8 cellular contexts compared by ENCODE assay signal in the genomic region with DNA sequence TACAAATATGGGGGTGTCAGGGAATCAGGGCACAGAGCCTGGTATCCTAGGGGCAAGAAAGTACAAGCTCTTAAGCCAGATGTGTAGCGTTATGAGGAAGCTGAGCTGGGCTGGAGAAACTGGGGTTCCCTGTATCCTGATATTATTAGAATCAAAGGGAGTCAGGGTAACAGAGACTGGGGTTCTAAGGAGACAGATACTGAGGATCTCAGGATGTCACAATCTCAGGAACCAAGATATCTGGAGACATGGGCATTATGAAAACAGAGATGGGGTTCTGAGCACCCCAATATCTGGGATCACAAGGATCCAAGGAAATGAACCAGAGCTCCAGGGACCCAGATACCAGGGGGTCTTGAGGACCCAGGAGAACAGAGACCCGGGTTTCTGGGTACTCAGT. TPM values are rescaled to one million over a fixed set of nuclear protein-coding genes. Genes with fewer than 3 reads are reported as not detected.
A peak's percentile ranks its signal among the peaks of the same experiment; 100 is the strongest.
DNase-seq lines count a peak whose midpoint lies in the region; ATAC-seq and TF ChIP-seq lines count a peak whose summit lies in the region.

No MANE protein-coding gene starts in this region.

- H3K4me3 ChIP-seq in ascending aorta = peak overlapping the region; percentile 75 to 83
- peak overlapping the region; percentile 93 to 98 (median 96) for H3K4me3 ChIP-seq in liver (ENCODE audit: low read depth in 1 of 3, low read length in 3 of 3)
- H3K4me3 ChIP-seq in thymus (ENCODE audit: low read length) = peak overlapping the region; percentile 61

- H3K27ac ChIP-seq in ascending aorta = peak overlapping the region; percentile 82 to 85
- peak overlapping the region; percentile 85 to 94 for H3K27ac ChIP-seq in liver (ENCODE audit: low read depth in 1 of 2, low read length in 2 of 2)
- peak overlapping the region; percentile 86 for H3K27ac ChIP-seq in thymus (ENCODE audit: low read depth)

- peaks cover 41% of the 10 kb centered on the region for H3K36me3 Mint-ChIP-seq in activated CD4-positive, alpha-beta T cell treated with anti-CD3 and anti-CD28 coated beads, Interleukin-2, amount 10 ng/mL, durations not matched to agents 7 days and 5 days (ENCODE audit: low read depth)

- TF ChIP-seq RAD21 in liver (IDR thresholded peaks at IDR 0.05) = no peak

- H3K4me1 Mint-ChIP-seq in activated CD4-positive, alpha-beta T cell treated with anti-CD3 and anti-CD28 coated beads, Interleukin-2, amount 10 ng/mL, durations not matched to agents 7 days and 5 days = peaks cover 68% of the 10 kb centered on the region

- H3K9ac ChIP-seq in liver (ENCODE audit: low read depth in 1 of 2, low read length in 2 of 2) = peak overlapping the region; percentile 98 to 99

- peaks cover 4% of the 10 kb centered on the region for H3K27me3 Mint-ChIP-seq in activated CD4-positive, alpha-beta T cell treated with anti-CD3 and anti-CD28 coated beads, Interleukin-2, amount 10 ng/mL, durations not matched to agents 7 days and 5 days

- intact Hi-C loops in ascending aorta (cut with DNase I) = no loop called here

- DNase-seq in activated CD4-positive, alpha-beta T cell treated with anti-CD3 and anti-CD28 coated beads, Interleukin-2, amount 10 ng/mL, durations not matched to agents 7 days and 5 days = no peak
- no peak for DNase-seq in activated CD4-positive, alpha-beta T cell treated with anti-CD3 and anti-CD28 coated beads for 48 hours
- no peak for DNase-seq in ascending aorta (ENCODE audit: low spot score in 2 of 2)
- no peak for DNase-seq in NK-92 treated with Interleukin-12 subunit alpha and Interleukin-12 subunit beta, amount 100 ng/mL, for 24 hours (lab: John Stamatoyannopoulos, UW)
- no peak for DNase-seq in effector CD4-positive, alpha-beta T cell

- H3K9me3 ChIP-seq in ascending aorta (no peaks in the 10 kb centered on the region), liver (ENCODE audit: control insufficient read depth in 4 of 4, low read length in 3 of 4) (no peaks in the 10 kb centered on the region), thymus (ENCODE audit: control insufficient read depth) (no peaks in the 10 kb centered on the region)

- no peak for ATAC-seq in HG03139 (IDR thresholded peaks at IDR 0.05; ENCODE audit: unreplicated experiment)

- TF ChIP-seq CTCF in ascending aorta (IDR thresholded peaks at IDR 0.05) (no peak), liver (IDR thresholded peaks at IDR 0.05; ENCODE audit: low read depth, low read length, missing input control) (no peak)

- CTCF ChIA-PET in activated CD4-positive, alpha-beta T cell treated with anti-CD3 and anti-CD28 coated beads, Interleukin-2, amount 10 ng/mL, durations not matched to agents 7 days and 5 days (lab: Charles Lee) = interaction anchor here (2.5 to 4.0 kb wide), 2 partner anchors 21 to 25 kb away, joined by 13 to 18 read pairs; no protein-coding TSS in a partner anchor

- POLR2A ChIA-PET in activated CD4-positive, alpha-beta T cell treated with anti-CD3 and anti-CD28 coated beads, Interleukin-2, amount 10 ng/mL, durations not matched to agents 7 days and 5 days (lab: Charles Lee) = no interaction called here

- peak overlapping the region; percentile 87 for H3K27ac Mint-ChIP-seq in activated CD4-positive, alpha-beta T cell treated with anti-CD3 and anti-CD28 coated beads, Interleukin-2, amount 10 ng/mL, durations not matched to agents 7 days and 5 days

- H3K4me1 ChIP-seq in ascending aorta (peaks cover 13 to 39% of the 10 kb centered on the region in 2 donors), liver (ENCODE audit: control insufficient read depth in 4 of 4, insufficient read depth in 4 of 4, low read length in 3 of 4) (peaks cover 15 to 62% (median 38%) of the 10 kb centered on the region in 4 donors), thymus (ENCODE audit: control insufficient read depth, insufficient read depth, low read length) (peaks cover 28% of the 10 kb centered on the region)

- H3K36me3 ChIP-seq in ascending aorta = peaks cover 4 to 6% of the 10 kb centered on the region in 2 donors
- H3K36me3 ChIP-seq in liver (ENCODE audit: control insufficient read depth in 4 of 4, insufficient read depth in 3 of 4, low read depth in 1 of 4, low read length in 3 of 4) = peaks cover 6 to 17% (median 9%) of the 10 kb centered on the region in 4 donors
- H3K36me3 ChIP-seq in thymus (ENCODE audit: control insufficient read depth, insufficient read depth) = peaks cover 3% of the 10 kb centered on the region

- H3K4me3 Mint-ChIP-seq in activated CD4-positive, alpha-beta T cell treated with anti-CD3 and anti-CD28 coated beads, Interleukin-2, amount 10 ng/mL, durations not matched to agents 7 days and 5 days = peak overlapping the region; percentile 91

- H3K9me3 Mint-ChIP-seq in activated CD4-positive, alpha-beta T cell treated with anti-CD3 and anti-CD28 coated beads, Interleukin-2, amount 10 ng/mL, durations not matched to agents 7 days and 5 days = no peaks in the 10 kb centered on the region

- H3K27me3 ChIP-seq in ascending aorta (no peaks in the 10 kb centered on the region), liver (ENCODE audit: control insufficient read depth in 4 of 4, insufficient read depth in 4 of 4, low read length in 3 of 4) (no peaks in the 10 kb centered on the region), thymus (ENCODE audit: control insufficient read depth, insufficient read depth) (peaks cover 32% of the 10 kb centered on the region)

- 14% methylated on average over 2 of the region's 2 CpGs for WGBS in liver
- 73% methylated on average over 2 of the region's 2 CpGs for WGBS in thymus

TF ChIP-seq in liver, 16 proteins besides CTCF, POLR2A, EP300 and RAD21 (continues in another document):
- TF ChIP-seq JUND (IDR thresholded peaks at IDR 0.05) = no peak
- TF ChIP-seq RXRA (IDR thresholded peaks at IDR 0.05) = no peak
- TF ChIP-seq, protein P1, sequence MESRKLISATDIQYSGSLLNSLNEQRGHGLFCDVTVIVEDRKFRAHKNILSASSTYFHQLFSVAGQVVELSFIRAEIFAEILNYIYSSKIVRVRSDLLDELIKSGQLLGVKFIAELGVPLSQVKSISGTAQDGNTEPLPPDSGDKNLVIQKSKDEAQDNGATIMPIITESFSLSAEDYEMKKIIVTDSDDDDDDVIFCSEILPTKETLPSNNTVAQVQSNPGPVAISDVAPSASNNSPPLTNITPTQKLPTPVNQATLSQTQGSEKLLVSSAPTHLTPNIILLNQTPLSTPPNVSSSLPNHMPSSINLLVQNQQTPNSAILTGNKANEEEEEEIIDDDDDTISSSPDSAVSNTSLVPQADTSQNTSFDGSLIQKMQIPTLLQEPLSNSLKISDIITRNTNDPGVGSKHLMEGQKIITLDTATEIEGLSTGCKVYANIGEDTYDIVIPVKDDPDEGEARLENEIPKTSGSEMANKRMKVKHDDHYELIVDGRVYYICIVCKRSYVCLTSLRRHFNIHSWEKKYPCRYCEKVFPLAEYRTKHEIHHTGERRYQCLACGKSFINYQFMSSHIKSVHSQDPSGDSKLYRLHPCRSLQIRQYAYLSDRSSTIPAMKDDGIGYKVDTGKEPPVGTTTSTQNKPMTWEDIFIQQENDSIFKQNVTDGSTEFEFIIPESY (IDR thresholded peaks at IDR 0.05) = no peak
- no peak for TF ChIP-seq SP1 (IDR thresholded peaks at IDR 0.05)
- TF ChIP-seq EGR1 (IDR thresholded peaks at IDR 0.05; ENCODE audit: low read depth in 2 of 2) = no peak
- no peak for TF ChIP-seq NR2F2 (IDR thresholded peaks at IDR 0.05)
- TF ChIP-seq YY1 (IDR thresholded peaks at IDR 0.05) = no peak
- TF ChIP-seq GABPA (IDR thresholded peaks at IDR 0.05 in 1 of 2, conservative IDR thresholded peaks at IDR 0.05 in 1 of 2) = no peak
- TF ChIP-seq, protein P2, sequence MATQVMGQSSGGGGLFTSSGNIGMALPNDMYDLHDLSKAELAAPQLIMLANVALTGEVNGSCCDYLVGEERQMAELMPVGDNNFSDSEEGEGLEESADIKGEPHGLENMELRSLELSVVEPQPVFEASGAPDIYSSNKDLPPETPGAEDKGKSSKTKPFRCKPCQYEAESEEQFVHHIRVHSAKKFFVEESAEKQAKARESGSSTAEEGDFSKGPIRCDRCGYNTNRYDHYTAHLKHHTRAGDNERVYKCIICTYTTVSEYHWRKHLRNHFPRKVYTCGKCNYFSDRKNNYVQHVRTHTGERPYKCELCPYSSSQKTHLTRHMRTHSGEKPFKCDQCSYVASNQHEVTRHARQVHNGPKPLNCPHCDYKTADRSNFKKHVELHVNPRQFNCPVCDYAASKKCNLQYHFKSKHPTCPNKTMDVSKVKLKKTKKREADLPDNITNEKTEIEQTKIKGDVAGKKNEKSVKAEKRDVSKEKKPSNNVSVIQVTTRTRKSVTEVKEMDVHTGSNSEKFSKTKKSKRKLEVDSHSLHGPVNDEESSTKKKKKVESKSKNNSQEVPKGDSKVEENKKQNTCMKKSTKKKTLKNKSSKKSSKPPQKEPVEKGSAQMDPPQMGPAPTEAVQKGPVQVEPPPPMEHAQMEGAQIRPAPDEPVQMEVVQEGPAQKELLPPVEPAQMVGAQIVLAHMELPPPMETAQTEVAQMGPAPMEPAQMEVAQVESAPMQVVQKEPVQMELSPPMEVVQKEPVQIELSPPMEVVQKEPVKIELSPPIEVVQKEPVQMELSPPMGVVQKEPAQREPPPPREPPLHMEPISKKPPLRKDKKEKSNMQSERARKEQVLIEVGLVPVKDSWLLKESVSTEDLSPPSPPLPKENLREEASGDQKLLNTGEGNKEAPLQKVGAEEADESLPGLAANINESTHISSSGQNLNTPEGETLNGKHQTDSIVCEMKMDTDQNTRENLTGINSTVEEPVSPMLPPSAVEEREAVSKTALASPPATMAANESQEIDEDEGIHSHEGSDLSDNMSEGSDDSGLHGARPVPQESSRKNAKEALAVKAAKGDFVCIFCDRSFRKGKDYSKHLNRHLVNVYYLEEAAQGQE (IDR thresholded peaks at IDR 0.05) = no peak
- TF ChIP-seq FOXA1 (IDR thresholded peaks at IDR 0.05) = no peak

RNA-seq across cellular contexts. Expression of a gene that starts 0.8 kb away (rescaled TPM):
- total RNA-seq in activated CD4-positive, alpha-beta T cell treated with anti-CD3 and anti-CD28 coated beads, Interleukin-2, amount 10 ng/mL, durations not matched to agents 7 days and 5 days = 10 to 100 TPM; 38.7 to 40.2 TPM
- total RNA-seq in ascending aorta = 66.2 TPM
- 10 to 100 TPM in 1 of 2 donors, 1 to 10 TPM in 1; 4.5 to 29.1 TPM for total RNA-seq in liver
- polyA plus RNA-seq in liver = 10 to 100 TPM; 10.3 to 63.6 TPM
- 62.9 TPM for polyA plus RNA-seq in thymus

RNA-seq across cellular contexts. Expression of a gene that starts 28.4 kb away (rescaled TPM):
- total RNA-seq in activated CD4-positive, alpha-beta T cell treated with anti-CD3 and anti-CD28 coated beads, Interleukin-2, amount 10 ng/mL, durations not matched to agents 7 days and 5 days = not detected
- total RNA-seq in ascending aorta = not detected
- total RNA-seq in liver = 10 to 100 TPM in 1 of 2 donors, 1 to 10 TPM in 1; 2.1 to 14.0 TPM
- polyA plus RNA-seq in liver = 1 to 10 TPM; 8.0 to 9.6 TPM
- polyA plus RNA-seq in thymus = 2.0 TPM

RNA-seq across cellular contexts. Expression of a gene that starts 50.4 kb away (rescaled TPM):
- total RNA-seq in activated CD4-positive, alpha-beta T cell treated with anti-CD3 and anti-CD28 coated beads, Interleukin-2, amount 10 ng/mL, durations not matched to agents 7 days and 5 days = not detected
- total RNA-seq in ascending aorta (not detected), liver (under 1 TPM in 1 of 2 donors, not detected in 1; 0.09 TPM)
- polyA plus RNA-seq in liver (not detected), thymus (0.09 TPM)

RNA-seq across cellular contexts. Expression of a gene that starts 59.6 kb away (rescaled TPM):
- total RNA-seq in activated CD4-positive, alpha-beta T cell treated with anti-CD3 and anti-CD28 coated beads, Interleukin-2, amount 10 ng/mL, durations not matched to agents 7 days and 5 days = not detected
- 832 TPM for total RNA-seq in ascending aorta
- total RNA-seq in liver = 10 to 100 TPM; 15.1 to 87.4 TPM
- 10 to 100 TPM; 10.5 to 23.1 TPM for polyA plus RNA-seq in liver
- polyA plus RNA-seq in thymus = 48.7 TPM
